ENCODE assay signal across 1 cellular context in the genomic region with DNA sequence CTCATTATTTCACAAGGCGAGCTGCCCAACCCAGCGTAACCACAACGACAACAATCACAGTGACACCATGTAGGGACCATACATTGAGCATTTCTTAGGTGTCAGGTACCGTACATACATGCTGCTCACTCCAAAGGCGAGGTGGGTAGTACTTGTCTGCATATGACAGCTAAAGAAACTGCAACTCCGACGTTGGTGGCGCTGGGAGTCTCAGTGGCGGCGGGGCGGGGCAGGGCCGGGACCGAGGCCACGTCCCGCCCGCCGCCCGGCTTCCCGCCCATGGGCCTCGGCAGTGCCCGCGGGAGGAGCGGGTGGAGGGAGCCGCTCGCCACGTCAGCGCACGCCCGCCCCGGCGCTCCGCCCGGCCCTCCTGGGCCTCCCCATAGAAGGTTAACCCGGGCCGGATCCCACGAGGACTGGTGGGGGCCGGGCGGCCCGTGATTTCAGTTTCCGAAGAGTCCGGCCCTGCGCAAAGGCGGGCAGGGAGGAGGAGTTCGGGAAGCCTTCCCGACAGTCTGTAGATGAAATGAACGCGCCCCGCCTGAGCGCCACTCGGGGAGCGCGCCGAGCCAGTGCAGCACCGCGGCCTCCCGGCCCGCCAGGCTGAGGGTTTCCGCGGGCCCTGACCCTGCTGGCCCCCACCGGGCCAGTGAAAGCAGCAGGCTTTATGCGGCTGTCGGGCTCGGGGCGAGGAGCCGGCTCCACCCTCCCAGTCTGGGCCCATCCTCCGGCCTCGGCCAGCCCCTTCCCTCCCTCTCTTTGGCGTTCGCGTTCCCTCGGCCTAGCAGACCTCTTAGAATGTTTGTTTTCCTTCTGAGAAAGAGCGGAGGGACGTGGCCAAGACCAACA.
A peak's percentile ranks its signal among the peaks of the same experiment; 100 is the strongest.
TF ChIP-seq lines count a peak whose summit lies in the region.

No MANE protein-coding gene starts in this region.

TF ChIP-seq in HepG2, 621 proteins besides CTCF, POLR2A, EP300 and RAD21 (continued from another document and continues in another):
- TF ChIP-seq, protein P1, sequence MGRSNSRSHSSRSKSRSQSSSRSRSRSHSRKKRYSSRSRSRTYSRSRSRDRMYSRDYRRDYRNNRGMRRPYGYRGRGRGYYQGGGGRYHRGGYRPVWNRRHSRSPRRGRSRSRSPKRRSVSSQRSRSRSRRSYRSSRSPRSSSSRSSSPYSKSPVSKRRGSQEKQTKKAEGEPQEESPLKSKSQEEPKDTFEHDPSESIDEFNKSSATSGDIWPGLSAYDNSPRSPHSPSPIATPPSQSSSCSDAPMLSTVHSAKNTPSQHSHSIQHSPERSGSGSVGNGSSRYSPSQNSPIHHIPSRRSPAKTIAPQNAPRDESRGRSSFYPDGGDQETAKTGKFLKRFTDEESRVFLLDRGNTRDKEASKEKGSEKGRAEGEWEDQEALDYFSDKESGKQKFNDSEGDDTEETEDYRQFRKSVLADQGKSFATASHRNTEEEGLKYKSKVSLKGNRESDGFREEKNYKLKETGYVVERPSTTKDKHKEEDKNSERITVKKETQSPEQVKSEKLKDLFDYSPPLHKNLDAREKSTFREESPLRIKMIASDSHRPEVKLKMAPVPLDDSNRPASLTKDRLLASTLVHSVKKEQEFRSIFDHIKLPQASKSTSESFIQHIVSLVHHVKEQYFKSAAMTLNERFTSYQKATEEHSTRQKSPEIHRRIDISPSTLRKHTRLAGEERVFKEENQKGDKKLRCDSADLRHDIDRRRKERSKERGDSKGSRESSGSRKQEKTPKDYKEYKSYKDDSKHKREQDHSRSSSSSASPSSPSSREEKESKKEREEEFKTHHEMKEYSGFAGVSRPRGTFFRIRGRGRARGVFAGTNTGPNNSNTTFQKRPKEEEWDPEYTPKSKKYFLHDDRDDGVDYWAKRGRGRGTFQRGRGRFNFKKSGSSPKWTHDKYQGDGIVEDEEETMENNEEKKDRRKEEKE (IDR thresholded peaks at IDR 0.05): no peak
- TF ChIP-seq, protein P2, sequence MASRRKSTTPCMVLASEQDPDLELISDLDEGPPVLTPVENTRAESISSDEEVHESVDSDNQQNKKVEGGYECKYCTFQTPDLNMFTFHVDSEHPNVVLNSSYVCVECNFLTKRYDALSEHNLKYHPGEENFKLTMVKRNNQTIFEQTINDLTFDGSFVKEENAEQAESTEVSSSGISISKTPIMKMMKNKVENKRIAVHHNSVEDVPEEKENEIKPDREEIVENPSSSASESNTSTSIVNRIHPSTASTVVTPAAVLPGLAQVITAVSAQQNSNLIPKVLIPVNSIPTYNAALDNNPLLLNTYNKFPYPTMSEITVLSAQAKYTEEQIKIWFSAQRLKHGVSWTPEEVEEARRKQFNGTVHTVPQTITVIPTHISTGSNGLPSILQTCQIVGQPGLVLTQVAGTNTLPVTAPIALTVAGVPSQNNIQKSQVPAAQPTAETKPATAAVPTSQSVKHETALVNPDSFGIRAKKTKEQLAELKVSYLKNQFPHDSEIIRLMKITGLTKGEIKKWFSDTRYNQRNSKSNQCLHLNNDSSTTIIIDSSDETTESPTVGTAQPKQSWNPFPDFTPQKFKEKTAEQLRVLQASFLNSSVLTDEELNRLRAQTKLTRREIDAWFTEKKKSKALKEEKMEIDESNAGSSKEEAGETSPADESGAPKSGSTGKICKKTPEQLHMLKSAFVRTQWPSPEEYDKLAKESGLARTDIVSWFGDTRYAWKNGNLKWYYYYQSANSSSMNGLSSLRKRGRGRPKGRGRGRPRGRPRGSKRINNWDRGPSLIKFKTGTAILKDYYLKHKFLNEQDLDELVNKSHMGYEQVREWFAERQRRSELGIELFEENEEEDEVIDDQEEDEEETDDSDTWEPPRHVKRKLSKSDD (CRISPR knock-in tag; IDR thresholded peaks at IDR 0.05; ENCODE audit: low read depth): no peak
- TF ChIP-seq KDM1A (CRISPR knock-in tag; IDR thresholded peaks at IDR 0.05) (no peak), TBL1XR1 (IDR thresholded peaks at IDR 0.05; ENCODE audit: borderline replicate concordance, low read length, partially characterized antibody) (no peak), SP2 (CRISPR knock-in tag; IDR thresholded peaks at IDR 0.05) (0 out of 2 replicates have a peak, but pooled peaks have one; percentile 28), ZNF883 (CRISPR knock-in tag; IDR thresholded peaks at IDR 0.05; ENCODE audit: not compliant biosample characterization) (peak; percentile 86), FOXC1 (CRISPR knock-in tag; IDR thresholded peaks at IDR 0.05; ENCODE audit: borderline replicate concordance) (no peak; the same call in 1 of the 2 replicates), SP1 (IDR thresholded peaks at IDR 0.05) (no peak), SP1 (CRISPR knock-in tag; IDR thresholded peaks at IDR 0.05) (no peak; the same call in none of the 2 replicates), RBAK (CRISPR knock-in tag; IDR thresholded peaks at IDR 0.05) (no peak), ZFP37 (CRISPR knock-in tag; IDR thresholded peaks at IDR 0.05; ENCODE audit: borderline replicate concordance) (0 out of 2 replicates have a peak, but pooled peaks have one; percentile 30), NCOR1 (IDR thresholded peaks at IDR 0.05; ENCODE audit: borderline replicate concordance, low read length) (peak; percentile 56; the same call in 1 of the 2 replicates), ZNF235 (CRISPR knock-in tag; IDR thresholded peaks at IDR 0.05; ENCODE audit: borderline replicate concordance) (peak; percentile 48; the same call in 1 of the 2 replicates), ASH2L (IDR thresholded peaks at IDR 0.05; ENCODE audit: insufficient read length, low read depth, low read length) (peak; percentile 47), GFI1 (CRISPR knock-in tag; IDR thresholded peaks at IDR 0.05; ENCODE audit: borderline replicate concordance) (peak; percentile 78), HDAC1 (CRISPR knock-in tag; IDR thresholded peaks at IDR 0.05) (peak; percentile 81), ZNF292 (CRISPR knock-in tag; IDR thresholded peaks at IDR 0.05; ENCODE audit: borderline replicate concordance, low read depth) (peak; percentile 26; the same call in 1 of the 2 replicates), JARID2 (CRISPR knock-in tag; IDR thresholded peaks at IDR 0.05; ENCODE audit: insufficient replicate concordance) (no peak)
- TF ChIP-seq, protein P3, sequence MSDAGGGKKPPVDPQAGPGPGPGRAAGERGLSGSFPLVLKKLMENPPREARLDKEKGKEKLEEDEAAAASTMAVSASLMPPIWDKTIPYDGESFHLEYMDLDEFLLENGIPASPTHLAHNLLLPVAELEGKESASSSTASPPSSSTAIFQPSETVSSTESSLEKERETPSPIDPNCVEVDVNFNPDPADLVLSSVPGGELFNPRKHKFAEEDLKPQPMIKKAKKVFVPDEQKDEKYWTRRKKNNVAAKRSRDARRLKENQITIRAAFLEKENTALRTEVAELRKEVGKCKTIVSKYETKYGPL (CRISPR knock-in tag; IDR thresholded peaks at IDR 0.05): no peak
- TF ChIP-seq, protein P4, sequence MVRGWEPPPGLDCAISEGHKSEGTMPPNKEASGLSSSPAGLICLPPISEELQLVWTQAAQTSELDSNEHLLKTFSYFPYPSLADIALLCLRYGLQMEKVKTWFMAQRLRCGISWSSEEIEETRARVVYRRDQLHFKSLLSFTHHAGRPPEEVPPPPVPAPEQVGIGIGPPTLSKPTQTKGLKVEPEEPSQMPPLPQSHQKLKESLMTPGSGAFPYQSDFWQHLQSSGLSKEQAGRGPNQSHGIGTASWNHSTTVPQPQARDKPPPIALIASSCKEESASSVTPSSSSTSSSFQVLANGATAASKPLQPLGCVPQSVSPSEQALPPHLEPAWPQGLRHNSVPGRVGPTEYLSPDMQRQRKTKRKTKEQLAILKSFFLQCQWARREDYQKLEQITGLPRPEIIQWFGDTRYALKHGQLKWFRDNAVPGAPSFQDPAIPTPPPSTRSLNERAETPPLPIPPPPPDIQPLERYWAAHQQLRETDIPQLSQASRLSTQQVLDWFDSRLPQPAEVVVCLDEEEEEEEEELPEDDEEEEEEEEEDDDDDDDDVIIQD (CRISPR knock-in tag; IDR thresholded peaks at IDR 0.05; ENCODE audit: low read depth): no peak
- TF ChIP-seq, protein P5, sequence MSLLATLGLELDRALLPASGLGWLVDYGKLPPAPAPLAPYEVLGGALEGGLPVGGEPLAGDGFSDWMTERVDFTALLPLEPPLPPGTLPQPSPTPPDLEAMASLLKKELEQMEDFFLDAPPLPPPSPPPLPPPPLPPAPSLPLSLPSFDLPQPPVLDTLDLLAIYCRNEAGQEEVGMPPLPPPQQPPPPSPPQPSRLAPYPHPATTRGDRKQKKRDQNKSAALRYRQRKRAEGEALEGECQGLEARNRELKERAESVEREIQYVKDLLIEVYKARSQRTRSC (CRISPR knock-in tag; IDR thresholded peaks at IDR 0.05; ENCODE audit: low read depth): no peak; the same call in 1 of the 2 replicates
- TF ChIP-seq, protein P6, sequence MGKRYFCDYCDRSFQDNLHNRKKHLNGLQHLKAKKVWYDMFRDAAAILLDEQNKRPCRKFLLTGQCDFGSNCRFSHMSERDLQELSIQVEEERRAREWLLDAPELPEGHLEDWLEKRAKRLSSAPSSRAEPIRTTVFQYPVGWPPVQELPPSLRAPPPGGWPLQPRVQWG (CRISPR knock-in tag; IDR thresholded peaks at IDR 0.05; ENCODE audit: borderline replicate concordance, low read depth): no peak
- TF ChIP-seq, protein P7, sequence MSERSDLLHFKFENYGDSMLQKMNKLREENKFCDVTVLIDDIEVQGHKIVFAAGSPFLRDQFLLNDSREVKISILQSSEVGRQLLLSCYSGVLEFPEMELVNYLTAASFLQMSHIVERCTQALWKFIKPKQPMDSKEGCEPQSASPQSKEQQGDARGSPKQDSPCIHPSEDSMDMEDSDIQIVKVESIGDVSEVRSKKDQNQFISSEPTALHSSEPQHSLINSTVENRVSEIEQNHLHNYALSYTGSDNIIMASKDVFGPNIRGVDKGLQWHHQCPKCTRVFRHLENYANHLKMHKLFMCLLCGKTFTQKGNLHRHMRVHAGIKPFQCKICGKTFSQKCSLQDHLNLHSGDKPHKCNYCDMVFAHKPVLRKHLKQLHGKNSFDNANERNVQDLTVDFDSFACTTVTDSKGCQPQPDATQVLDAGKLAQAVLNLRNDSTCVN (CRISPR knock-in tag; IDR thresholded peaks at IDR 0.05; ENCODE audit: borderline replicate concordance): no peak
- TF ChIP-seq, protein P8, sequence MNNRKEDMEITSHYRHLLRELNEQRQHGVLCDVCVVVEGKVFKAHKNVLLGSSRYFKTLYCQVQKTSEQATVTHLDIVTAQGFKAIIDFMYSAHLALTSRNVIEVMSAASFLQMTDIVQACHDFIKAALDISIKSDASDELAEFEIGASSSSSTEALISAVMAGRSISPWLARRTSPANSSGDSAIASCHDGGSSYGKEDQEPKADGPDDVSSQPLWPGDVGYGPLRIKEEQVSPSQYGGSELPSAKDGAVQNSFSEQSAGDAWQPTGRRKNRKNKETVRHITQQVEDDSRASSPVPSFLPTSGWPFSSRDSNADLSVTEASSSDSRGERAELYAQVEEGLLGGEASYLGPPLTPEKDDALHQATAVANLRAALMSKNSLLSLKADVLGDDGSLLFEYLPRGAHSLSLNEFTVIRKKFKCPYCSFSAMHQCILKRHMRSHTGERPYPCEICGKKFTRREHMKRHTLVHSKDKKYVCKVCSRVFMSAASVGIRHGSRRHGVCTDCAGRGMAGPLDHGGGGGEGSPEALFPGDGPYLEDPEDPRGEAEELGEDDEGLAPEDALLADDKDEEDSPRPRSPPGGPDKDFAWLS (CRISPR knock-in tag; IDR thresholded peaks at IDR 0.05; ENCODE audit: borderline replicate concordance): no peak
- TF ChIP-seq, protein P9, sequence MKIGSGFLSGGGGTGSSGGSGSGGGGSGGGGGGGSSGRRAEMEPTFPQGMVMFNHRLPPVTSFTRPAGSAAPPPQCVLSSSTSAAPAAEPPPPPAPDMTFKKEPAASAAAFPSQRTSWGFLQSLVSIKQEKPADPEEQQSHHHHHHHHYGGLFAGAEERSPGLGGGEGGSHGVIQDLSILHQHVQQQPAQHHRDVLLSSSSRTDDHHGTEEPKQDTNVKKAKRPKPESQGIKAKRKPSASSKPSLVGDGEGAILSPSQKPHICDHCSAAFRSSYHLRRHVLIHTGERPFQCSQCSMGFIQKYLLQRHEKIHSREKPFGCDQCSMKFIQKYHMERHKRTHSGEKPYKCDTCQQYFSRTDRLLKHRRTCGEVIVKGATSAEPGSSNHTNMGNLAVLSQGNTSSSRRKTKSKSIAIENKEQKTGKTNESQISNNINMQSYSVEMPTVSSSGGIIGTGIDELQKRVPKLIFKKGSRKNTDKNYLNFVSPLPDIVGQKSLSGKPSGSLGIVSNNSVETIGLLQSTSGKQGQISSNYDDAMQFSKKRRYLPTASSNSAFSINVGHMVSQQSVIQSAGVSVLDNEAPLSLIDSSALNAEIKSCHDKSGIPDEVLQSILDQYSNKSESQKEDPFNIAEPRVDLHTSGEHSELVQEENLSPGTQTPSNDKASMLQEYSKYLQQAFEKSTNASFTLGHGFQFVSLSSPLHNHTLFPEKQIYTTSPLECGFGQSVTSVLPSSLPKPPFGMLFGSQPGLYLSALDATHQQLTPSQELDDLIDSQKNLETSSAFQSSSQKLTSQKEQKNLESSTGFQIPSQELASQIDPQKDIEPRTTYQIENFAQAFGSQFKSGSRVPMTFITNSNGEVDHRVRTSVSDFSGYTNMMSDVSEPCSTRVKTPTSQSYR (CRISPR knock-in tag; IDR thresholded peaks at IDR 0.05; ENCODE audit: borderline replicate concordance): no peak
- TF ChIP-seq, protein P10, sequence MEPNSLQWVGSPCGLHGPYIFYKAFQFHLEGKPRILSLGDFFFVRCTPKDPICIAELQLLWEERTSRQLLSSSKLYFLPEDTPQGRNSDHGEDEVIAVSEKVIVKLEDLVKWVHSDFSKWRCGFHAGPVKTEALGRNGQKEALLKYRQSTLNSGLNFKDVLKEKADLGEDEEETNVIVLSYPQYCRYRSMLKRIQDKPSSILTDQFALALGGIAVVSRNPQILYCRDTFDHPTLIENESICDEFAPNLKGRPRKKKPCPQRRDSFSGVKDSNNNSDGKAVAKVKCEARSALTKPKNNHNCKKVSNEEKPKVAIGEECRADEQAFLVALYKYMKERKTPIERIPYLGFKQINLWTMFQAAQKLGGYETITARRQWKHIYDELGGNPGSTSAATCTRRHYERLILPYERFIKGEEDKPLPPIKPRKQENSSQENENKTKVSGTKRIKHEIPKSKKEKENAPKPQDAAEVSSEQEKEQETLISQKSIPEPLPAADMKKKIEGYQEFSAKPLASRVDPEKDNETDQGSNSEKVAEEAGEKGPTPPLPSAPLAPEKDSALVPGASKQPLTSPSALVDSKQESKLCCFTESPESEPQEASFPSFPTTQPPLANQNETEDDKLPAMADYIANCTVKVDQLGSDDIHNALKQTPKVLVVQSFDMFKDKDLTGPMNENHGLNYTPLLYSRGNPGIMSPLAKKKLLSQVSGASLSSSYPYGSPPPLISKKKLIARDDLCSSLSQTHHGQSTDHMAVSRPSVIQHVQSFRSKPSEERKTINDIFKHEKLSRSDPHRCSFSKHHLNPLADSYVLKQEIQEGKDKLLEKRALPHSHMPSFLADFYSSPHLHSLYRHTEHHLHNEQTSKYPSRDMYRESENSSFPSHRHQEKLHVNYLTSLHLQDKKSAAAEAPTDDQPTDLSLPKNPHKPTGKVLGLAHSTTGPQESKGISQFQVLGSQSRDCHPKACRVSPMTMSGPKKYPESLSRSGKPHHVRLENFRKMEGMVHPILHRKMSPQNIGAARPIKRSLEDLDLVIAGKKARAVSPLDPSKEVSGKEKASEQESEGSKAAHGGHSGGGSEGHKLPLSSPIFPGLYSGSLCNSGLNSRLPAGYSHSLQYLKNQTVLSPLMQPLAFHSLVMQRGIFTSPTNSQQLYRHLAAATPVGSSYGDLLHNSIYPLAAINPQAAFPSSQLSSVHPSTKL (CRISPR knock-in tag; IDR thresholded peaks at IDR 0.05): peak; percentile 60; the same call in 1 of the 2 replicates
- TF ChIP-seq, protein P11, sequence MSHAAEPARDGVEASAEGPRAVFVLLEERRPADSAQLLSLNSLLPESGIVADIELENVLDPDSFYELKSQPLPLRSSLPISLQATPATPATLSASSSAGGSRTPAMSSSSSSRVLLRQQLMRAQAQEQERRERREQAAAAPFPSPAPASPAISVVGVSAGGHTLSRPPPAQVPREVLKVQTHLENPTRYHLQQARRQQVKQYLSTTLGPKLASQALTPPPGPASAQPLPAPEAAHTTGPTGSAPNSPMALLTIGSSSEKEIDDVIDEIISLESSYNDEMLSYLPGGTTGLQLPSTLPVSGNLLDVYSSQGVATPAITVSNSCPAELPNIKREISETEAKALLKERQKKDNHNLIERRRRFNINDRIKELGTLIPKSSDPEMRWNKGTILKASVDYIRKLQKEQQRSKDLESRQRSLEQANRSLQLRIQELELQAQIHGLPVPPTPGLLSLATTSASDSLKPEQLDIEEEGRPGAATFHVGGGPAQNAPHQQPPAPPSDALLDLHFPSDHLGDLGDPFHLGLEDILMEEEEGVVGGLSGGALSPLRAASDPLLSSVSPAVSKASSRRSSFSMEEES (CRISPR knock-in tag; IDR thresholded peaks at IDR 0.05): no peak
